In genomic region chr15:63188937-63189871, GRCh38 we compare ENCODE assay signal across 1 cellular context.
TF ChIP-seq lines count a peak whose summit lies in the region.

Gene RAB8B (plus strand): TSS chr15:63189606. CDS start chr15:63189625, 19 bp downstream.

TF ChIP-seq in SK-N-SH, 30 proteins besides CTCF, POLR2A, EP300 and RAD21 (continued from another document):
- peak; percentile 32; the same call in 1 of the 2 replicates for TF ChIP-seq GABPA (IDR thresholded peaks at IDR 0.05; ENCODE audit: low read depth)
- 0 out of 2 replicates have a peak, but pooled peaks have one; percentile 7 for TF ChIP-seq SMC3 (IDR thresholded peaks at IDR 0.05; ENCODE audit: low read depth, low read length)
- TF ChIP-seq ELF1 (IDR thresholded peaks at IDR 0.05): peak; percentile 22; the same call in 1 of the 2 replicates
- no peak for TF ChIP-seq RCOR1 (IDR thresholded peaks at IDR 0.05; ENCODE audit: low read length)
- no peak for TF ChIP-seq RFX5 (IDR thresholded peaks at IDR 0.05; ENCODE audit: low read length)
- no peak for TF ChIP-seq NFIC (IDR thresholded peaks at IDR 0.05; ENCODE audit: borderline replicate concordance)
- peak; percentile 71 for TF ChIP-seq CHD2 (IDR thresholded peaks at IDR 0.05; ENCODE audit: low read length, partially characterized antibody)
- TF ChIP-seq, protein P1, sequence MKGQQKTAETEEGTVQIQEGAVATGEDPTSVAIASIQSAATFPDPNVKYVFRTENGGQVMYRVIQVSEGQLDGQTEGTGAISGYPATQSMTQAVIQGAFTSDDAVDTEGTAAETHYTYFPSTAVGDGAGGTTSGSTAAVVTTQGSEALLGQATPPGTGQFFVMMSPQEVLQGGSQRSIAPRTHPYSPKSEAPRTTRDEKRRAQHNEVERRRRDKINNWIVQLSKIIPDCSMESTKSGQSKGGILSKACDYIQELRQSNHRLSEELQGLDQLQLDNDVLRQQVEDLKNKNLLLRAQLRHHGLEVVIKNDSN (IDR thresholded peaks at IDR 0.05; ENCODE audit: borderline replicate concordance, low read depth): no peak
- 0 out of 2 replicates have a peak, but pooled peaks have one; percentile 14 for TF ChIP-seq YY1 (IDR thresholded peaks at IDR 0.05; ENCODE audit: low read depth)
- TF ChIP-seq, protein P2, sequence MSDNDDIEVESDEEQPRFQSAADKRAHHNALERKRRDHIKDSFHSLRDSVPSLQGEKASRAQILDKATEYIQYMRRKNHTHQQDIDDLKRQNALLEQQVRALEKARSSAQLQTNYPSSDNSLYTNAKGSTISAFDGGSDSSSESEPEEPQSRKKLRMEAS (IDR thresholded peaks at IDR 0.05; ENCODE audit: low read depth): peak; percentile 66
